Comparison of ENCODE assay signal across 17 cellular contexts in genomic region chr16:12416136-12416787, GRCh38.
"Had no signal": no experiment of that assay in that cellular context is flagged by ENCODE, and none has a peak within 500 bp of the region (broad histone marks: within the 10 kb centered on the region; RNA-seq: fewer than 3 reads in every experiment).

No MANE protein-coding gene starts in this region.

- H3K4me1 ChIP-seq: esophagus squamous epithelium, testis, upper lobe of left lung had no signal

- H3K9me3 ChIP-seq: esophagus squamous epithelium, testis, upper lobe of left lung had no signal

- H3K36me3 ChIP-seq: cardiac muscle cell, upper lobe of left lung had no signal

- H3K27me3 ChIP-seq: cardiac muscle cell, esophagus squamous epithelium, testis, upper lobe of left lung had no signal

- ATAC-seq: activated CD8-positive, alpha-beta memory T cell treated with anti-CD3 and anti-CD28 coated beads, Interleukin-2, amount 10 ng/mL, durations not matched to agents 7 days and 5 days; effector memory CD8-positive, alpha-beta T cell; left cardiac atrium; natural killer cell; sciatic nerve; stimulated activated effector memory CD8-positive, alpha-beta T cell treated with anti-CD3 and anti-CD28 coated beads, Interleukin-12 subunit alpha, Interleukin-12 subunit beta, amount 100 ng/mL, for 72 hours had no signal

- H3K27ac ChIP-seq: cardiac muscle cell, esophagus squamous epithelium, testis had no signal

- H3K4me3 ChIP-seq: cardiac muscle cell, esophagus squamous epithelium, smooth muscle cell, testis, upper lobe of left lung had no signal

- H3K4me2 ChIP-seq: smooth muscle cell had no signal

- DNase-seq: activated CD4-positive, alpha-beta memory T cell treated with anti-CD3 and anti-CD28 coated beads, Interleukin-2, amount 10 ng/mL, durations not matched to agents 7 days and 5 days; activated CD4-positive, alpha-beta T cell treated with anti-CD3 and anti-CD28 coated beads for 48 hours; activated CD4-positive, CD25-positive, alpha-beta regulatory T cell; activated CD8-positive, alpha-beta memory T cell treated with anti-CD3 and anti-CD28 coated beads, Interleukin-2, amount 10 ng/mL, durations not matched to agents 7 days and 5 days; amniotic stem cell; effector memory CD8-positive, alpha-beta T cell; esophagus squamous epithelium; left cardiac atrium; mesendoderm; natural killer cell; stimulated activated CD4-positive, alpha-beta T cell treated with anti-CD3 and anti-CD28 coated beads, Interleukin-4, amount 100 ng/mL, for 24 hours; testis had no signal
